In the genomic region with DNA sequence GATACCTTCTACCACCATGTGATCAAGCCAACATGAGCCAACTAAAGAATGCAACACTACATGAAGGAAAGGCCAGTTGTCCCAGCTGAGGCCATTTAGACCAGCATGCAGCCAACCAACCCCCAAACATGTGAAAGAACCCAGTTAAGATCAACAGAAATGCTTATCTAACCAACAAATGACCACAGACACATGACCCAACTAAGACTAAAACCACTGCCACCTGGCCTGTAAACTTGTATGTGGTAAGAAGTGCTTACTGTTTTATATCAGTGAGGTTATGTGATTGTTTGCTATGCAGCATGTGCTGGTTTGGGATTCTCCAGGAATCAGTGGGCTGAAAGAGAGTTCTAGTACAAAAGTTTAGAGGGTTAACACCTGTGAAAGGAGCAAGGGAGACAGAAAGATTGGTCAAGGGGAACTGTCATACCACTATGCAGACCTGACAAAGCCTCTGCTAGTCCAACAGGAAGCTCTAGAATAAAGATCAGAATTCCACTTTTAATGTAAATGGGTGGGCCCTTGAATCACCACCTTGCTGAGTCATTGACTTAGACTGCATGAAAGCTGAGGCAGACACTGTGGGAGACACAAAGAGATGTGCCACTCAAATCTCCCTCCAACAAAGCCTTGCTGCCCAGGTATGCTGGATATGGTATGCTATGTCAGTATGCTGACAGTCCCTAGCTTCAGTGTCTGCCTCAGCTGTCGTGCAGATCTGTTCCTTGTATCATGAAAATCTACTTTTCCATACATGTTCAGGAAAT, we compare ENCODE assay signal across 18 cellular contexts. TPM values are rescaled to one million over a fixed set of nuclear protein-coding genes. Genes with fewer than 3 reads are reported as not detected.
DNase-seq lines count a peak whose midpoint lies in the region; ATAC-seq, FAIRE-seq and TF ChIP-seq lines count a peak whose summit lies in the region.
"Had no signal": no experiment of that assay in that cellular context is flagged by ENCODE, and none has a peak within 500 bp of the region (broad histone marks: within the 10 kb centered on the region; RNA-seq: fewer than 3 reads in every experiment).

No MANE protein-coding gene starts in this region.

- TF ChIP-seq CTCF in fibroblast of villous mesenchyme (IDR thresholded peaks at IDR 0.05; ENCODE audit: insufficient read depth, low read depth, low read length) (no peak), stomach (IDR thresholded peaks at IDR 0.05) (no peak), D721Med (IDR thresholded peaks at IDR 0.05; ENCODE audit: insufficient read depth, missing control alignments) (no peak)

- intact Hi-C loops in stomach (cut with DNase I; ENCODE audit: low total_unique reads) = no loop called here

- no peak for FAIRE-seq in D721Med (lab: Jason Lieb, UNC)
- FAIRE-seq: G401.6 had no signal

- no peak for TF ChIP-seq EP300 in stomach (IDR thresholded peaks at IDR 0.05)

- TF ChIP-seq POLR2A in stomach (IDR thresholded peaks at IDR 0.05) = no peak

- peak overlapping the region in 3 of 5 donors; percentile 47 to 80 (median 51) for H3K27ac ChIP-seq in stomach

- no peaks in the 10 kb centered on the region for H3K36me3 ChIP-seq in stomach

- 78 to 88% (median 87%) methylated on average over 1 of the region's 1 CpG for WGBS in stomach, 5 donors

- no peaks in the 10 kb centered on the region for H3K9me3 ChIP-seq in stomach

- peak; percentile 23 for DNase-seq in HS-27A (ENCODE audit: low read depth)
- DNase-seq in SW480 (ENCODE audit: low spot score) = peak; percentile 78
- DNase-seq in fibroblast of villous mesenchyme (ENCODE audit: low read depth) = peak; percentile 44
- DNase-seq in stomach = no peak
- DNase-seq in CD1c-positive myeloid dendritic cell (ENCODE audit: extremely low spot score) = no peak
- DNase-seq in D721Med (ENCODE audit: insufficient read length, low spot score) = no peak
- DNase-seq: activated CD4-positive, alpha-beta T cell treated with anti-CD3 and anti-CD28 coated beads for 48 hours; activated naive CD4-positive, alpha-beta T cell treated with anti-CD3 and anti-CD28 coated beads for 36 hours; CD8-positive, alpha-beta T cell; endodermal cell; glutamatergic neuron; NCI-H2029 treated with DMSO at 0.1 percent for 48 hours; NCI-H774; SIG-M5 had no signal

- no peaks in the 10 kb centered on the region for H3K27me3 ChIP-seq in stomach

- H3K4me3 ChIP-seq in fibroblast of villous mesenchyme (ENCODE audit: low read depth, low read length) (no peak overlapping the region), stomach (no peak overlapping the region)

- no peak for ATAC-seq in GM18868 (IDR thresholded peaks at IDR 0.05; ENCODE audit: unreplicated experiment)
- ATAC-seq: CD8-positive, alpha-beta T cell had no signal

- no peaks in the 10 kb centered on the region for H3K4me1 ChIP-seq in stomach

RNA-seq across cellular contexts. Expression of a gene that starts 6.1 kb away (rescaled TPM):
- total RNA-seq in fibroblast of villous mesenchyme = 43.5 and 46.6 TPM in 2 replicates
- total RNA-seq in stomach = 100 to 1,000 TPM in 2 of 5 donors, 10 to 100 TPM in 3; 54.3 to 129 (median 93.7) TPM
- 10 to 100 TPM; 11.0 to 40.6 (median 29.0) TPM for polyA plus RNA-seq in stomach
- total RNA-seq: activated naive CD4-positive, alpha-beta T cell treated with anti-CD3 and anti-CD28 coated beads for 36 hours had no signal

RNA-seq across cellular contexts. Expression of a gene that starts 54.5 kb away (rescaled TPM):
- not detected in 2 replicates for total RNA-seq in fibroblast of villous mesenchyme
- total RNA-seq in stomach = not detected
- not detected for polyA plus RNA-seq in stomach
- total RNA-seq: activated naive CD4-positive, alpha-beta T cell treated with anti-CD3 and anti-CD28 coated beads for 36 hours; cardiac septum; CD8-positive, alpha-beta T cell; endodermal cell; myocyte had no signal

Comparison
In these comparisons a context has a peak if more than half of its experiments do, and no peak if none do; other contexts are left out.
1. DNase-seq: peak in HS-27A (single experiment), SW480 (single experiment) and fibroblast of villous mesenchyme (single experiment); none in stomach (single experiment), CD1c-positive myeloid dendritic cell (single experiment) and D721Med (single experiment).